33 cellular contexts compared by ENCODE assay signal in the genomic region with DNA sequence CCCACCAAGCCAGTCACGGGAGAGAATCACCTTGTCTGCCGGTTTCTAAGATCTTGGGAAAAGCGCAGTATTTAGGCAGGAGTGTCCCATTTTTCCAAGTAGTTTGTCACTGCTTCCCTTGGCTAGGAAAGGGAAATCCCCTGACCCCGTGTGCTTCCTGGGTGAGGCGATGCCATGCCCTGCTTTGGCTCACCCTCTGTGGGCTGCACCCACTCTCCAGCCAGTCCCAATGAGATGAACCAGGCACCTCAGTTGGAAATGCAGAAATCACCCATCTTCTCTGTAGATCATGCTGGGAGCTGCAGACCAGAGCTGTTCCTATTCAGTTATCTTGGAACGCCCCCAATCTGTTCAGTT.
"Had no signal": no experiment of that assay in that cellular context is flagged by ENCODE, and none has a peak within 500 bp of the region (broad histone marks: within the 10 kb centered on the region; RNA-seq: fewer than 3 reads in every experiment).

No MANE protein-coding gene starts in this region.

- DNase-seq: activated effector memory CD4-positive, alpha-beta T cell treated with anti-CD3 and anti-CD28 coated beads, Interleukin-2, amount 50 U/mL, for 16 hours; activated effector memory CD4-positive, alpha-beta T cell treated with Interleukin-2 at 50 U/mL for 16 hours; activated gamma-delta T cell; activated gamma-delta T cell treated with Interleukin-2 at 50 U/mL for 16 hours; activated naive CD4-positive, alpha-beta T cell; activated naive CD4-positive, alpha-beta T cell treated with anti-CD3 and anti-CD28 coated beads for 36 hours; activated naive CD4-positive, alpha-beta T cell treated with anti-CD3 and anti-CD28 coated beads, Interleukin-2, amount 10 ng/mL, durations not matched to agents 7 days and 5 days; activated naive CD4-positive, alpha-beta T cell treated with anti-CD3 and anti-CD28 coated beads, Interleukin-2, amount 50 U/mL, for 16 hours; activated naive CD4-positive, alpha-beta T cell treated with Interleukin-2 at 50 U/mL for 16 hours; activated naive CD8-positive, alpha-beta T cell treated with anti-CD3 and anti-CD28 coated beads for 36 hours; activated naive CD8-positive, alpha-beta T cell treated with anti-CD3 and anti-CD28 coated beads, Interleukin-2, amount 10 ng/mL, durations not matched to agents 7 days and 5 days; activated naive CD8-positive, alpha-beta T cell treated with anti-CD3 and anti-CD28 coated beads, Interleukin-2, amount 50 U/mL, for 24 hours; activated T-cell treated with anti-CD3 and anti-CD28 coated beads, Interleukin-2, amount 50 U/mL, for 24 hours; activated T-cell treated with anti-CD3 and anti-CD28 coated beads, Interleukin-2, amount 50 U/mL, for 4 hours; activated T-cell treated with anti-CD3 and anti-CD28 coated beads, Interleukin-2, amount 50 U/mL, for 48 hours; activated T-cell treated with anti-CD3 and anti-CD28 coated beads, Interleukin-2, amount 50 U/mL, for 72 hours; adrenal gland; amniotic stem cell; amygdala; anterior cingulate cortex; aorta; body of pancreas; brain microvascular endothelial cell; caudate nucleus; central memory CD4-positive, alpha-beta T cell; cerebellar nuclear complex had no signal

- H3K27me3 ChIP-seq: adrenal gland, ascending aorta, body of pancreas, brain microvascular endothelial cell, breast epithelium, cardiac muscle cell had no signal

- H3K4me3 ChIP-seq: adrenal gland, ascending aorta, body of pancreas, breast epithelium, cardiac muscle cell had no signal

- H3K4me1 ChIP-seq: adrenal gland, ascending aorta, body of pancreas, breast epithelium had no signal

- H3K36me3 ChIP-seq: adrenal gland, ascending aorta, brain microvascular endothelial cell, breast epithelium, cardiac muscle cell had no signal

- H3K9me3 ChIP-seq: adrenal gland, ascending aorta had no signal

- FAIRE-seq: astrocyte, bronchial epithelial cell had no signal

- ATAC-seq: activated naive CD4-positive, alpha-beta T cell treated with anti-CD3 and anti-CD28 coated beads, Interleukin-2, amount 50 U/mL, for 72 hours; activated naive CD8-positive, alpha-beta T cell treated with anti-CD3 and anti-CD28 coated beads, Interleukin-2, amount 50 U/mL, for 24 hours; activated T-cell treated with anti-CD3 and anti-CD28 coated beads, Interleukin-2, amount 50 U/mL, for 4 hours; activated T-cell treated with anti-CD3 and anti-CD28 coated beads, Interleukin-2, amount 50 U/mL, for 72 hours; activated T-helper 17 cell treated with anti-CD3 and anti-CD28 coated beads, Interleukin-2, amount 50 U/mL, for 72 hours; body of pancreas had no signal

- H3K27ac ChIP-seq: adrenal gland, ascending aorta, body of pancreas, brain microvascular endothelial cell, breast epithelium, cardiac muscle cell had no signal
